Comparison of ENCODE assay signal across 20 cellular contexts in genomic region chr12:109018276-109018675, GRCh38. TPM values are rescaled to one million over a fixed set of nuclear protein-coding genes. Genes with fewer than 3 reads are reported as not detected.
DNase-seq lines count a peak whose midpoint lies in the region; TF ChIP-seq lines count a peak whose summit lies in the region.
"Had no signal": no experiment of that assay in that cellular context is flagged by ENCODE, and none has a peak within 500 bp of the region (broad histone marks: within the 10 kb centered on the region; RNA-seq: fewer than 3 reads in every experiment).

No MANE protein-coding gene starts in this region.

- CTCF ChIA-PET in activated CD4-positive, alpha-beta memory T cell treated with anti-CD3 and anti-CD28 coated beads, Interleukin-2, amount 10 ng/mL, durations not matched to agents 7 days and 5 days (lab: Charles Lee): no interaction called here

- peaks cover 7% of the 10 kb centered on the region for H3K27me3 Mint-ChIP-seq in glutamatergic neuron (ENCODE audit: unreplicated experiment)
- peaks cover 29% of the 10 kb centered on the region for H3K27me3 Mint-ChIP-seq in activated CD4-positive, alpha-beta memory T cell treated with anti-CD3 and anti-CD28 coated beads, Interleukin-2, amount 10 ng/mL, durations not matched to agents 7 days and 5 days

- peaks cover 7% of the 10 kb centered on the region for H3K9me3 Mint-ChIP-seq in glutamatergic neuron (ENCODE audit: unreplicated experiment)
- no peaks in the 10 kb centered on the region for H3K9me3 Mint-ChIP-seq in activated CD4-positive, alpha-beta memory T cell treated with anti-CD3 and anti-CD28 coated beads, Interleukin-2, amount 10 ng/mL, durations not matched to agents 7 days and 5 days
- H3K9me3 Mint-ChIP-seq: CD4-positive, alpha-beta T cell had no signal

- H3K27ac Mint-ChIP-seq in glutamatergic neuron (ENCODE audit: unreplicated experiment): peak overlapping the region; percentile 65
- H3K27ac Mint-ChIP-seq in activated CD4-positive, alpha-beta memory T cell treated with anti-CD3 and anti-CD28 coated beads, Interleukin-2, amount 10 ng/mL, durations not matched to agents 7 days and 5 days: no peak overlapping the region
- H3K27ac Mint-ChIP-seq: B cell; CD4-positive, alpha-beta T cell had no signal

- no peaks in the 10 kb centered on the region for H3K9me3 ChIP-seq in WERI-Rb-1 (ENCODE audit: severe bottlenecking)
- H3K9me3 ChIP-seq: SJSA1 had no signal

- no peak overlapping the region for H3K4me3 ChIP-seq in WERI-Rb-1 (ENCODE audit: low read depth, low read length)
- H3K4me3 ChIP-seq: SJSA1 had no signal

- no peaks in the 10 kb centered on the region for H3K27me3 ChIP-seq in WERI-Rb-1 (ENCODE audit: insufficient read depth, low read depth, severe bottlenecking)

- peak; percentile 21 to 70 for DNase-seq in NCI-H446 (lab: John Stamatoyannopoulos, UW)
- DNase-seq in WERI-Rb-1: peak; percentile 38
- peak; percentile 52 for DNase-seq in glutamatergic neuron
- DNase-seq in superior temporal gyrus (ENCODE audit: extremely low spot score): peak; percentile 29
- no peak for DNase-seq in OCI-M1 (lab: John Stamatoyannopoulos, UW)
- no peak for DNase-seq in AG08396 (ENCODE audit: low spot score)
- DNase-seq in activated CD4-positive, alpha-beta memory T cell treated with anti-CD3 and anti-CD28 coated beads, Interleukin-2, amount 10 ng/mL, durations not matched to agents 7 days and 5 days: no peak
- DNase-seq: ACHN; CD4-positive, alpha-beta T cell; GOT3; KBM-7; NCI-H1048; NCI-H1694; NCI-H2107; NCI-H510A treated with DMSO at 0.1 percent for 48 hours; NK-92 treated with Interleukin-12 subunit alpha and Interleukin-12 subunit beta, amount 100 ng/mL, for 24 hours; PC-3 had no signal

- peaks cover 5% of the 10 kb centered on the region for H3K36me3 Mint-ChIP-seq in glutamatergic neuron (ENCODE audit: unreplicated experiment)
- H3K36me3 Mint-ChIP-seq in activated CD4-positive, alpha-beta memory T cell treated with anti-CD3 and anti-CD28 coated beads, Interleukin-2, amount 10 ng/mL, durations not matched to agents 7 days and 5 days (ENCODE audit: low read depth): no peaks in the 10 kb centered on the region

- TF ChIP-seq CTCF in WERI-Rb-1 (IDR thresholded peaks at IDR 0.05; ENCODE audit: low read depth, low read length) (no peak), glutamatergic neuron (IDR thresholded peaks at IDR 0.05; ENCODE audit: partially characterized antibody, unreplicated experiment) (no peak)

- H3K27ac ChIP-seq in WERI-Rb-1: no peak overlapping the region
- H3K27ac ChIP-seq: SJSA1 had no signal

- H3K4me3 Mint-ChIP-seq in glutamatergic neuron (ENCODE audit: unreplicated experiment): peak overlapping the region; percentile 83
- no peak overlapping the region for H3K4me3 Mint-ChIP-seq in activated CD4-positive, alpha-beta memory T cell treated with anti-CD3 and anti-CD28 coated beads, Interleukin-2, amount 10 ng/mL, durations not matched to agents 7 days and 5 days
- H3K4me3 Mint-ChIP-seq: B cell; CD4-positive, alpha-beta T cell had no signal

- POLR2A ChIA-PET in activated CD4-positive, alpha-beta memory T cell treated with anti-CD3 and anti-CD28 coated beads, Interleukin-2, amount 10 ng/mL, durations not matched to agents 7 days and 5 days (lab: Charles Lee): no interaction called here

- H3K36me3 ChIP-seq in WERI-Rb-1: peaks cover 6% of the 10 kb centered on the region
- H3K36me3 ChIP-seq: SJSA1 had no signal

- peaks cover 10% of the 10 kb centered on the region for H3K4me1 Mint-ChIP-seq in glutamatergic neuron (ENCODE audit: low read depth, unreplicated experiment)
- no peaks in the 10 kb centered on the region for H3K4me1 Mint-ChIP-seq in activated CD4-positive, alpha-beta memory T cell treated with anti-CD3 and anti-CD28 coated beads, Interleukin-2, amount 10 ng/mL, durations not matched to agents 7 days and 5 days

RNA-seq across cellular contexts. Expression of gene SVOP, which starts 2.6 kb away (rescaled TPM):
- total RNA-seq in glutamatergic neuron (ENCODE audit: unreplicated experiment): 79.3 TPM
- not detected for total RNA-seq in activated CD4-positive, alpha-beta memory T cell treated with anti-CD3 and anti-CD28 coated beads, Interleukin-2, amount 10 ng/mL, durations not matched to agents 7 days and 5 days
- total RNA-seq: B cell; CD4-positive, alpha-beta T cell; Daoy; PC-3; SJSA1 had no signal

RNA-seq across cellular contexts. Expression of gene USP30, which starts 34.1 kb away (rescaled TPM):
- total RNA-seq in glutamatergic neuron (ENCODE audit: unreplicated experiment): 14.4 TPM
- total RNA-seq in activated CD4-positive, alpha-beta memory T cell treated with anti-CD3 and anti-CD28 coated beads, Interleukin-2, amount 10 ng/mL, durations not matched to agents 7 days and 5 days: 10 to 100 TPM in 1 of 2 experiments, 1 to 10 TPM in 1; 6.9 to 13.7 TPM

Comparison
In these comparisons a context has a peak if more than half of its experiments do, and no peak if none do; other contexts are left out.
1. DNase-seq: peak in NCI-H446 (2 of 2), WERI-Rb-1 (single experiment), glutamatergic neuron (single experiment) and superior temporal gyrus (single experiment); none in OCI-M1 (single experiment), AG08396 (single experiment) and activated CD4-positive, alpha-beta memory T cell treated with anti-CD3 and anti-CD28 coated beads, Interleukin-2, amount 10 ng/mL, durations not matched to agents 7 days and 5 days (single experiment).
2. RNA of gene SVOP, which starts 2.6 kb away (total RNA-seq): 79.3 TPM in glutamatergic neuron (single experiment); not detected in activated CD4-positive, alpha-beta memory T cell treated with anti-CD3 and anti-CD28 coated beads, Interleukin-2, amount 10 ng/mL, durations not matched to agents 7 days and 5 days; every median in the first group is over 10 times any median in the second.